ENCODE assay signal across 4 cellular contexts in the genomic region with DNA sequence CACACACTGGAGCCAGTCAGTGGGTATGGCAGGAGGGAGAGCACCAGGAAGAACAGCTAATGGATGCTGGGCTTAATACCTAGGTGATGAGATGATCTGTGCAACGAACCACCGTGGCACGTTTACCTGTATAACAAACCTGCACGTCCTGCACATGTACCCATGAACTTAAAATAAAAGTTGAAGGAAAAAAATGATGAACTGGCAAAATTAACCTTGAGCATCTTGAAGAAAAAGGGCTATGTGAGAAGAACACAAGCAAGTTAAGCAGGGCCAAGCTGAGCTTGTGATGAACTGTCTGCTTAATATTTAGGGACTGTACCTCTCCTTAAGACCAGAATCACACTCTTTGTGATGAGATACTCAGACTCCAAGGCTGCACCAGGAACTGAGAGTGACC.
TF ChIP-seq lines count a peak whose summit lies in the region.

No MANE protein-coding gene starts in this region.

TF ChIP-seq in HepG2, 621 proteins besides CTCF, POLR2A, EP300 and RAD21:
- no peak for TF ChIP-seq ZNF800 (CRISPR knock-in tag; IDR thresholded peaks at IDR 0.05)
- TF ChIP-seq MAFK (conservative IDR thresholded peaks at IDR 0.05 in 1 of 2, IDR thresholded peaks at IDR 0.05 in 1 of 2; ENCODE audit: low read length in 2 of 2), result peak; percentile 91 to 97
- TF ChIP-seq, protein P1, sequence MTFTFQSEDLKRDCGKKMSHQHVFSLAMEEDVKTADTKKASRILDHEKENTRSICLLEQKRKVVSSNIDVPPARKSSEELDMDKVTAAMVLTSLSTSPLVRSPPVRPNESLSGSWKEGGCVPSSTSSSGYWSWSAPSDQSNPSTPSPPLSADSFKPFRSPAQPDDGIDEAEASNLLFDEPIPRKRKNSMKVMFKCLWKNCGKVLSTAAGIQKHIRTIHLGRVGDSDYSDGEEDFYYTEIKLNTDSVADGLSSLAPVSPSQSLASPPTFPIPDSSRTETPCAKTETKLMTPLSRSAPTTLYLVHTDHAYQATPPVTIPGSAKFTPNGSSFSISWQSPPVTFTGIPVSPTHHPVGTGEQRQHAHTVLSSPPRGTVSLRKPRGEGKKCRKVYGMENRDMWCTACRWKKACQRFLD (CRISPR knock-in tag; IDR thresholded peaks at IDR 0.05; ENCODE audit: borderline replicate concordance), result no peak
- no peak for TF ChIP-seq KAT8 (CRISPR knock-in tag; IDR thresholded peaks at IDR 0.05)
- 0 out of 2 replicates have a peak, but pooled peaks have one; percentile 27 for TF ChIP-seq ZNF441 (CRISPR knock-in tag; IDR thresholded peaks at IDR 0.05; ENCODE audit: borderline replicate concordance)
- TF ChIP-seq MXD4 (CRISPR knock-in tag; IDR thresholded peaks at IDR 0.05), result no peak
- TF ChIP-seq MAFG (CRISPR knock-in tag; IDR thresholded peaks at IDR 0.05), result 0 out of 2 replicates have a peak, but pooled peaks have one; percentile 41
- peak; percentile 89 for TF ChIP-seq MAFF (IDR thresholded peaks at IDR 0.05; ENCODE audit: low read depth, low read length)
- TF ChIP-seq ATF1 (CRISPR knock-in tag; IDR thresholded peaks at IDR 0.05), result no peak

TF ChIP-seq in A549, 52 proteins besides CTCF, POLR2A, EP300 and RAD21:
- no peak for TF ChIP-seq RFX5 (IDR thresholded peaks at IDR 0.05)
- TF ChIP-seq, protein P2, sequence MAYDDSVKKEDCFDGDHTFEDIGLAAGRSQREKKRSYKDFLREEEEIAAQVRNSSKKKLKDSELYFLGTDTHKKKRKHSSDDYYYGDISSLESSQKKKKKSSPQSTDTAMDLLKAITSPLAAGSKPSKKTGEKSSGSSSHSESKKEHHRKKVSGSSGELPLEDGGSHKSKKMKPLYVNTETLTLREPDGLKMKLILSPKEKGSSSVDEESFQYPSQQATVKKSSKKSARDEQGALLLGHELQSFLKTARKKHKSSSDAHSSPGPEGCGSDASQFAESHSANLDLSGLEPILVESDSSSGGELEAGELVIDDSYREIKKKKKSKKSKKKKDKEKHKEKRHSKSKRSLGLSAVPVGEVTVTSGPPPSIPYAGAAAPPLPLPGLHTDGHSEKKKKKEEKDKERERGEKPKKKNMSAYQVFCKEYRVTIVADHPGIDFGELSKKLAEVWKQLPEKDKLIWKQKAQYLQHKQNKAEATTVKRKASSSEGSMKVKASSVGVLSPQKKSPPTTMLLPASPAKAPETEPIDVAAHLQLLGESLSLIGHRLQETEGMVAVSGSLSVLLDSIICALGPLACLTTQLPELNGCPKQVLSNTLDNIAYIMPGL (CRISPR knock-in tag; IDR thresholded peaks at IDR 0.05; ENCODE audit: borderline replicate concordance), result no peak
- no peak for TF ChIP-seq ZNF302 (CRISPR knock-in tag; IDR thresholded peaks at IDR 0.05)
- TF ChIP-seq MAFK (IDR thresholded peaks at IDR 0.05; ENCODE audit: partially characterized antibody), result peak; percentile 83
TF ChIP-seq in A549: peak in this region for 1.

TF ChIP-seq in IMR-90, 13 proteins besides CTCF, POLR2A, EP300 and RAD21:
- TF ChIP-seq BHLHE40 (IDR thresholded peaks at IDR 0.05; ENCODE audit: low read depth, low read length) (no peak), CHD1 (IDR thresholded peaks at IDR 0.05; ENCODE audit: low read depth, low read length) (no peak), RCOR1 (IDR thresholded peaks at IDR 0.05; ENCODE audit: insufficient replicate concordance, low read length) (no peak), ELK1 (IDR thresholded peaks at IDR 0.05; ENCODE audit: borderline replicate concordance, low read depth, low read length) (no peak), MAFK (IDR thresholded peaks at IDR 0.05; ENCODE audit: low read depth, low read length) (peak; percentile 45), RFX5 (IDR thresholded peaks at IDR 0.05; ENCODE audit: low read depth, low read length) (no peak)

TF ChIP-seq in K562, 482 proteins besides CTCF, POLR2A, EP300 and RAD21:
- TF ChIP-seq MAFF (IDR thresholded peaks at IDR 0.05; ENCODE audit: low read length), result 0 out of 2 replicates have a peak, but pooled peaks have one; percentile 21
- no peak for TF ChIP-seq MECOM (CRISPR knock-in tag; IDR thresholded peaks at IDR 0.05)
- TF ChIP-seq C11orf30 (IDR thresholded peaks at IDR 0.05; ENCODE audit: low read depth), result peak; percentile 39; the same call in 1 of the 2 replicates
- TF ChIP-seq ZNF316 (IDR thresholded peaks at IDR 0.05), result peak; percentile 62
